Comparison of ENCODE assay signal across 14 cellular contexts in genomic region chr20:47818996-47819609, GRCh38.
"Had no signal": no experiment of that assay in that cellular context is flagged by ENCODE, and none has a peak within 500 bp of the region (broad histone marks: within the 10 kb centered on the region; RNA-seq: fewer than 3 reads in every experiment).

No MANE protein-coding gene starts in this region.

- H3K4me3 Mint-ChIP-seq: activated naive CD8-positive, alpha-beta T cell; stimulated activated effector memory CD8-positive, alpha-beta T cell treated with anti-CD3 and anti-CD28 coated beads, Interleukin-12 subunit alpha, Interleukin-12 subunit beta, amount 100 ng/mL, for 72 hours had no signal

- H3K27ac Mint-ChIP-seq: activated naive CD8-positive, alpha-beta T cell; progenitor cell of endocrine pancreas; stimulated activated effector memory CD8-positive, alpha-beta T cell treated with anti-CD3 and anti-CD28 coated beads, Interleukin-12 subunit alpha, Interleukin-12 subunit beta, amount 100 ng/mL, for 72 hours had no signal

- H3K36me3 ChIP-seq: brain microvascular endothelial cell had no signal

- ATAC-seq: right cardiac atrium; stimulated activated effector memory CD8-positive, alpha-beta T cell treated with anti-CD3 and anti-CD28 coated beads, Interleukin-12 subunit alpha, Interleukin-12 subunit beta, amount 100 ng/mL, for 72 hours had no signal

- DNase-seq: activated CD4-positive, alpha-beta T cell treated with anti-CD3 and anti-CD28 coated beads, Interleukin-2, amount 50 U/mL, for 1 hour; activated T-cell treated with anti-CD3 and anti-CD28 coated beads for 4 hours; brain microvascular endothelial cell; cerebellar nuclear complex; dermis blood vessel endothelial cell; hippocampal formation; kidney glomerular epithelial cell; right cardiac atrium; T-helper 2 cell; trophoblast cell had no signal

- H3K4me1 Mint-ChIP-seq: stimulated activated effector memory CD8-positive, alpha-beta T cell treated with anti-CD3 and anti-CD28 coated beads, Interleukin-12 subunit alpha, Interleukin-12 subunit beta, amount 100 ng/mL, for 72 hours had no signal

- H3K36me3 Mint-ChIP-seq: activated naive CD8-positive, alpha-beta T cell; stimulated activated effector memory CD8-positive, alpha-beta T cell treated with anti-CD3 and anti-CD28 coated beads, Interleukin-12 subunit alpha, Interleukin-12 subunit beta, amount 100 ng/mL, for 72 hours had no signal

- H3K27ac ChIP-seq: brain microvascular endothelial cell had no signal

- H3K4me3 ChIP-seq: smooth muscle cell had no signal
